Comparison of ENCODE assay signal across 1 cellular context in genomic region chr1:223817232-223817631, GRCh38. TPM values are rescaled to one million over a fixed set of nuclear protein-coding genes. Genes with fewer than 3 reads are reported as not detected.
A peak's percentile ranks its signal among the peaks of the same experiment; 100 is the strongest.
DNase-seq lines count a peak whose midpoint lies in the region; ATAC-seq, FAIRE-seq and TF ChIP-seq lines count a peak whose summit lies in the region.
"Not testable (repeated sequence)": the region's sequence is repeated elsewhere in the genome, so short reads cannot be mapped to it uniquely, and the experiment has no call there.

No MANE protein-coding gene starts in this region.

- POLR2A ChIA-PET in K562 (lab: Yijun Ruan, JAX): interaction anchor here (0.7 to 1.3 kb wide), 6 partner anchors 9 to 50 kb away, joined by 3 to 6 read pairs (median 3); no protein-coding TSS in a partner anchor

- H3K9me3 ChIP-seq in K562 (replicated peaks; ENCODE audit: control insufficient read depth, insufficient read depth, low read depth, low read length): not testable (repeated sequence)

- DNase-seq in K562 (ENCODE audit: extremely low read depth in 1 of 4, low spot score in 3 of 4): not testable (repeated sequence)

- H3K4me3 ChIP-seq in K562: not testable (repeated sequence)

- BruUV-seq in K562 (replicated peaks; lab: Mats Ljungman, UMichigan): not testable (repeated sequence)

- intact Hi-C loops in K562 (cut with micrococcal nuclease): loop anchor here (5.0 kb wide), 1 partner anchor 175 kb away; no protein-coding TSS in a partner anchor

- H4K20me1 ChIP-seq in K562 (replicated peaks; ENCODE audit: control insufficient read depth, insufficient read depth, low read length): not testable (repeated sequence)

- H3K27ac ChIP-seq in K562 (ENCODE audit: extremely low read depth, low read depth, low read length): not testable (repeated sequence)

- H3K4me2 ChIP-seq in K562 (ENCODE audit: insufficient read depth, low read length): not testable (repeated sequence)

- not testable (repeated sequence) for H3K9me1 ChIP-seq in K562 (ENCODE audit: control insufficient read depth, insufficient read depth, low read length)

- TF ChIP-seq CTCF in K562 (IDR thresholded peaks at IDR 0.05 in 2 of 3, conservative IDR thresholded peaks at IDR 0.05 in 1 of 3; ENCODE audit: insufficient read depth in 2 of 3, low read depth in 1 of 3, low read length in 3 of 3): not testable (repeated sequence)

- H3K27me3 ChIP-seq in K562 (ENCODE audit: control insufficient read depth in 2 of 2, insufficient read depth in 2 of 2, low read length in 2 of 2): not testable (repeated sequence)

- not testable (repeated sequence) for TF ChIP-seq RAD21 in K562 (CRISPR knock-in tag; conservative IDR thresholded peaks at IDR 0.05 in 1 of 2, IDR thresholded peaks at IDR 0.05 in 1 of 2)

- CTCF ChIA-PET in K562 (lab: Yijun Ruan, JAX; ENCODE audit: low intra/inter-chr PET ratio): not testable (repeated sequence)

- in situ Hi-C loops in K562 (cut with MboI): not testable (repeated sequence)

- not testable (repeated sequence) for ATAC-seq in K562

- TF ChIP-seq EP300 in K562 (IDR thresholded peaks at IDR 0.05; ENCODE audit: low read length): not testable (repeated sequence)

- FAIRE-seq in K562 (lab: Jason Lieb, UNC): not testable (repeated sequence)

- H2AFZ ChIP-seq in K562 (ENCODE audit: low read depth, low read length): not testable (repeated sequence)

- not testable (repeated sequence) for H3K9ac ChIP-seq in K562 (ENCODE audit: insufficient read depth in 1 of 2, low read depth in 2 of 2, low read length in 2 of 2)

- peaks cover 53% of the 10 kb centered on the region for H3K79me2 ChIP-seq in K562 (ENCODE audit: control insufficient read depth, insufficient read depth, low read length)

- TF ChIP-seq POLR2A in K562 (conservative IDR thresholded peaks at IDR 0.05): not testable (repeated sequence)

- not testable (repeated sequence) for H3K4me1 ChIP-seq in K562 (replicated peaks in 1 of 2; ENCODE audit: control insufficient read depth in 2 of 2, insufficient read depth in 2 of 2, low read length in 2 of 2)

- H3K36me3 ChIP-seq in K562 (ENCODE audit: control insufficient read depth, insufficient read depth, low read length): peaks cover 65% of the 10 kb centered on the region

TF ChIP-seq in K562, 482 proteins besides CTCF, POLR2A, EP300 and RAD21:
- TF ChIP-seq ZNF263 (CRISPR knock-in tag; IDR thresholded peaks at IDR 0.05; ENCODE audit: borderline replicate concordance) (0 out of 2 replicates have a peak, but pooled peaks have one; percentile 2), VEZF1 (CRISPR knock-in tag; IDR thresholded peaks at IDR 0.05) (peak; percentile 65), HNRNPK (IDR thresholded peaks at IDR 0.05; ENCODE audit: low read depth, low read length, poor library complexity, severe bottlenecking) (peak; percentile 68), ZNF512 (tag; IDR thresholded peaks at IDR 0.05) (peak; percentile 45), PCBP2 (IDR thresholded peaks at IDR 0.05; ENCODE audit: low read depth, low read length, poor library complexity, severe bottlenecking) (peak; percentile 63)

RNA-seq across cellular contexts. Expression of gene TP53BP2, which starts 28.5 kb away (rescaled TPM):
- total RNA-seq in K562 (2011; cell fraction: chromatin; rRNA removed; ENCODE audit: low replicate concordance): 148 and 229 TPM in 2 replicates
- total RNA-seq in K562 (2011; cell fraction: nucleolus; rRNA removed): 41.5 and 70.5 TPM in 2 replicates
- 85.0 and 85.5 TPM in 2 replicates for total RNA-seq in K562 (2011; cell fraction: nucleoplasm; rRNA removed)
- total RNA-seq in K562 (2014; rRNA removed): 40.1 and 43.1 TPM in 2 replicates
- total RNA-seq in K562 (2014; rRNA removed; fragmentation: Illumina TruSeq; extraction: Trizol): 50.4 and 50.6 TPM in 2 replicates
- 51.9 and 55.1 TPM in 2 replicates for total RNA-seq in K562 (2015; rRNA removed; fragmentation: Illumina TruSeq; extraction: Trizol)
- 54.3 and 69.6 TPM in 2 replicates for total RNA-seq in K562 (2021)
- 30.0 and 37.5 TPM in 2 replicates for polyA plus RNA-seq in K562 (2011; rRNA removed)
- polyA plus RNA-seq in K562 (2011; cell fraction: cytosol; rRNA removed): 18.2 and 23.5 TPM in 2 replicates
- polyA plus RNA-seq in K562 (2011; cell fraction: nucleus; rRNA removed): 34.9 and 41.6 TPM in 2 replicates
- polyA plus RNA-seq in K562 (2012): 23.5 and 27.0 TPM in 2 replicates
- polyA plus RNA-seq in K562 (2014; fragmentation: Illumina TruSeq; extraction: Trizol): 47.5 and 55.6 TPM in 2 replicates
- 10 to 100 TPM; 17.0 to 20.7 TPM for polyA plus RNA-seq in K562 (2014; fragmentation: Nextera tagmentation; extraction: Ambion mirVana)
- polyA plus RNA-seq in K562 (2014; rRNA removed): 39.2 and 39.6 TPM in 2 replicates
- polyA minus RNA-seq in K562 (2011; rRNA and poly(A)+ RNA removed): 125 and 160 TPM in 2 replicates
- 26.9 and 28.9 TPM in 2 replicates for polyA minus RNA-seq in K562 (2011; cell fraction: cytosol; rRNA and poly(A)+ RNA removed)
- 56.0 and 75.9 TPM in 2 replicates for polyA minus RNA-seq in K562 (2011; cell fraction: nucleus; rRNA and poly(A)+ RNA removed)
